Comparison of ENCODE assay signal across 2 cellular contexts in the genomic region with DNA sequence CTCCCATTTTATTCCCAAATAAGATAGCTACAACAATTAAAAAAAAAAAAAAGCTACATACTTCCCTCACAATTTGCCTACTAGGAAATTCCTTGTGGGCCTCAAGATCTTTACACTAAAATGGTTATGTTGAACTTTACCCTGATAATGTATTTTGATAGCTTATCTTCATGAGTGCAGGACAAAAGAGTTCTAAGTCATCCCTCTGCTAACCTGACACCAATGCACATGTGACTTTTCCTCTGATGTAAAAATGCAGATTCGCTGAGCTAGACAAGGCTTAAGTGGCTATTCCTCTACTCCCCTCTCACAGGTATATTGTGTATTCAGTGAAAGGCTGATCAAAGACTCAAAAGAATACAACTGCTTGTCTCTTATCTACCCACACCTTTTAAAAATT.
TF ChIP-seq lines count a peak whose summit lies in the region.

No MANE protein-coding gene starts in this region.

TF ChIP-seq in IMR-90, 13 proteins besides CTCF, POLR2A, EP300 and RAD21:
- TF ChIP-seq USF2 (IDR thresholded peaks at IDR 0.05; ENCODE audit: low read depth, low read length) (0 out of 2 replicates have a peak, but pooled peaks have one; percentile 30), MAFK (IDR thresholded peaks at IDR 0.05; ENCODE audit: low read depth, low read length) (0 out of 2 replicates have a peak, but pooled peaks have one; percentile 1), RCOR1 (IDR thresholded peaks at IDR 0.05; ENCODE audit: insufficient replicate concordance, low read length) (no peak)

TF ChIP-seq in WTC11, 78 proteins besides CTCF, POLR2A, EP300 and RAD21:
- TF ChIP-seq, protein P1, sequence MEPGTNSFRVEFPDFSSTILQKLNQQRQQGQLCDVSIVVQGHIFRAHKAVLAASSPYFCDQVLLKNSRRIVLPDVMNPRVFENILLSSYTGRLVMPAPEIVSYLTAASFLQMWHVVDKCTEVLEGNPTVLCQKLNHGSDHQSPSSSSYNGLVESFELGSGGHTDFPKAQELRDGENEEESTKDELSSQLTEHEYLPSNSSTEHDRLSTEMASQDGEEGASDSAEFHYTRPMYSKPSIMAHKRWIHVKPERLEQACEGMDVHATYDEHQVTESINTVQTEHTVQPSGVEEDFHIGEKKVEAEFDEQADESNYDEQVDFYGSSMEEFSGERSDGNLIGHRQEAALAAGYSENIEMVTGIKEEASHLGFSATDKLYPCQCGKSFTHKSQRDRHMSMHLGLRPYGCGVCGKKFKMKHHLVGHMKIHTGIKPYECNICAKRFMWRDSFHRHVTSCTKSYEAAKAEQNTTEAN (CRISPR knock-in tag; IDR thresholded peaks at IDR 0.05), result no peak
- TF ChIP-seq ATF6 (CRISPR knock-in tag; IDR thresholded peaks at IDR 0.05), result no peak
- no peak for TF ChIP-seq ERG (CRISPR knock-in tag; IDR thresholded peaks at IDR 0.05)
- peak; percentile 71 for TF ChIP-seq USF2 (CRISPR knock-in tag; IDR thresholded peaks at IDR 0.05)
- no peak for TF ChIP-seq CREM (CRISPR knock-in tag; IDR thresholded peaks at IDR 0.05)
- no peak for TF ChIP-seq ZMAT4 (CRISPR knock-in tag; IDR thresholded peaks at IDR 0.05)
- TF ChIP-seq GABPB1 (CRISPR knock-in tag; IDR thresholded peaks at IDR 0.05), result no peak
- TF ChIP-seq, protein P2, sequence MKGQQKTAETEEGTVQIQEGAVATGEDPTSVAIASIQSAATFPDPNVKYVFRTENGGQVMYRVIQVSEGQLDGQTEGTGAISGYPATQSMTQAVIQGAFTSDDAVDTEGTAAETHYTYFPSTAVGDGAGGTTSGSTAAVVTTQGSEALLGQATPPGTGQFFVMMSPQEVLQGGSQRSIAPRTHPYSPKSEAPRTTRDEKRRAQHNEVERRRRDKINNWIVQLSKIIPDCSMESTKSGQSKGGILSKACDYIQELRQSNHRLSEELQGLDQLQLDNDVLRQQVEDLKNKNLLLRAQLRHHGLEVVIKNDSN (CRISPR knock-in tag; IDR thresholded peaks at IDR 0.05), result peak; percentile 74
- no peak for TF ChIP-seq ZNF423 (CRISPR knock-in tag; IDR thresholded peaks at IDR 0.05)
- no peak for TF ChIP-seq CDX4 (CRISPR knock-in tag; IDR thresholded peaks at IDR 0.05; ENCODE audit: borderline replicate concordance)
TF ChIP-seq in WTC11: peak in this region for 2.
